ENCODE assay signal across 20 cellular contexts in the genomic region with DNA sequence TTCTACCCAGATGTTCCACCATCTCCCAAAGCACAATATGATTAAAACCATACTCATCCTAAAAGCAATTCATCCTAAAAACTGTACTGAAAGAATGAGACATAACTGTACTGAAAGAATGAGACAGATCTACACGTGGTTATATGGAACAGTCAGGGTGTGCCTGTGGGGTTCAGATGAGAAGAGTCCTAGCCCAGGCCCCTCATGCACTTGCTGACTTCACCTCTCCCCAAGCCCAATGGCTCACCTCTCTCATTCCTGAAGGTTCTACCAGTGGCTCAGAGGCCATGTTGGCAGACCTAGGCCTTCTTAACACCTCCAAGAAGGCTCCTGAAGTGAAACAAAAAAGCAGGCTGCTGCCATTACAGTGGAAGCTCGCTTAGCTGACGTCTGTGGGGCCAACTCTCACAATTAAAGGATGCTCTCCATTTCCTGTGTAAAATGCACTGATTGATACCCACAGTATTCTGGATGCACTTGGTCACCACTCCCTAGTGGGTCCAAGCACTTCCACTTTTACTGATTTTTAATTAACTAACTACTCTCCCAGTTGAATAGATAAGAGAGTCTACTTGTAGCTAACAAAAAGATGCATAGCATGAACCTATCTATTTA. TPM values are rescaled to one million over a fixed set of nuclear protein-coding genes. Genes with fewer than 3 reads are reported as not detected.
DNase-seq lines count a peak whose midpoint lies in the region; ATAC-seq and TF ChIP-seq lines count a peak whose summit lies in the region.
"Had no signal": no experiment of that assay in that cellular context is flagged by ENCODE, and none has a peak within 500 bp of the region (broad histone marks: within the 10 kb centered on the region; RNA-seq: fewer than 3 reads in every experiment).

No MANE protein-coding gene starts in this region.

- no peak for TF ChIP-seq CTCF in HFFc6 (IDR thresholded peaks at IDR 0.05)

- no peaks in the 10 kb centered on the region for H3K36me3 Mint-ChIP-seq in T-helper 2 cell treated with Interferon-gamma antibody and Interleukin-4, amounts not matched to agents 5 μg/mL and 100 μg/mL, for 36 hours (ENCODE audit: low read depth)
- H3K36me3 Mint-ChIP-seq in HFFc6 (ENCODE audit: low read depth): no peaks in the 10 kb centered on the region
- H3K36me3 Mint-ChIP-seq: activated naive CD8-positive, alpha-beta T cell treated with anti-CD3 and anti-CD28 coated beads, Interleukin-2, amount 10 ng/mL, durations not matched to agents 7 days and 5 days; WTC11 had no signal

- DNase-seq in stimulated activated naive CD4-positive, alpha-beta T cell treated with Interleukin-2 at 50 U/mL for 16 hours (lab: John Stamatoyannopoulos, UW): peak; percentile 10
- DNase-seq in stimulated activated naive CD4-positive, alpha-beta T cell (lab: John Stamatoyannopoulos, UW): no peak
- DNase-seq in T-helper 2 cell treated with Interferon-gamma antibody and Interleukin-4, amounts not matched to agents 5 μg/mL and 100 μg/mL, for 36 hours (ENCODE audit: low spot score): peak; percentile 12
- peak; percentile 14 for DNase-seq in fibroblast of peridontal ligament (ENCODE audit: extremely low read depth)
- peak in 1 of 2 donors; percentile 52 for DNase-seq in stimulated activated naive CD8-positive, alpha-beta T cell treated with anti-CD3 and anti-CD28 coated beads, Interleukin-15, amount 100 ng/mL, for 72 hours
- no peak for DNase-seq in NCI-H1417 treated with DMSO at 0.1 percent for 48 hours (lab: John Stamatoyannopoulos, UW)
- no peak for DNase-seq in HFFc6
- DNase-seq: activated naive CD8-positive, alpha-beta T cell treated with anti-CD3 and anti-CD28 coated beads, Interleukin-2, amount 10 ng/mL, durations not matched to agents 7 days and 5 days; BE2C; midbrain; NCI-H1930; nucleus accumbens; RPMI8226; sigmoid colon; SW 1271 had no signal

- peak; percentile 99 for ATAC-seq in stimulated activated naive CD8-positive, alpha-beta T cell treated with anti-CD3 and anti-CD28 coated beads, Interleukin-15, amount 100 ng/mL, for 72 hours
- ATAC-seq in HG02571 (IDR thresholded peaks at IDR 0.05; ENCODE audit: unreplicated experiment): no peak
- ATAC-seq: HCT116, WTC11 had no signal

- H3K27me3 Mint-ChIP-seq in T-helper 2 cell treated with Interferon-gamma antibody and Interleukin-4, amounts not matched to agents 5 μg/mL and 100 μg/mL, for 36 hours (ENCODE audit: low read depth): no peaks in the 10 kb centered on the region
- H3K27me3 Mint-ChIP-seq in stimulated activated naive CD8-positive, alpha-beta T cell treated with anti-CD3 and anti-CD28 coated beads, Interleukin-15, amount 100 ng/mL, for 72 hours: peaks cover 21% of the 10 kb centered on the region
- no peaks in the 10 kb centered on the region for H3K27me3 Mint-ChIP-seq in HFFc6 (ENCODE audit: insufficient read depth)
- H3K27me3 Mint-ChIP-seq: central memory CD8-positive, alpha-beta T cell had no signal

- no peak overlapping the region for H3K4me3 Mint-ChIP-seq in T-helper 2 cell treated with Interferon-gamma antibody and Interleukin-4, amounts not matched to agents 5 μg/mL and 100 μg/mL, for 36 hours
- H3K4me3 Mint-ChIP-seq in stimulated activated naive CD8-positive, alpha-beta T cell treated with anti-CD3 and anti-CD28 coated beads, Interleukin-15, amount 100 ng/mL, for 72 hours: peak overlapping the region in 1 of 2 donors; percentile 9
- H3K4me3 Mint-ChIP-seq in HFFc6: no peak overlapping the region
- H3K4me3 Mint-ChIP-seq: activated naive CD8-positive, alpha-beta T cell treated with anti-CD3 and anti-CD28 coated beads, Interleukin-2, amount 10 ng/mL, durations not matched to agents 7 days and 5 days; central memory CD8-positive, alpha-beta T cell; WTC11 had no signal

- no peaks in the 10 kb centered on the region for H3K9me3 Mint-ChIP-seq in T-helper 2 cell treated with Interferon-gamma antibody and Interleukin-4, amounts not matched to agents 5 μg/mL and 100 μg/mL, for 36 hours
- H3K9me3 Mint-ChIP-seq in stimulated activated naive CD8-positive, alpha-beta T cell treated with anti-CD3 and anti-CD28 coated beads, Interleukin-15, amount 100 ng/mL, for 72 hours: no peaks in the 10 kb centered on the region
- no peaks in the 10 kb centered on the region for H3K9me3 Mint-ChIP-seq in HFFc6
- H3K9me3 Mint-ChIP-seq: activated naive CD8-positive, alpha-beta T cell treated with anti-CD3 and anti-CD28 coated beads, Interleukin-2, amount 10 ng/mL, durations not matched to agents 7 days and 5 days; central memory CD8-positive, alpha-beta T cell; WTC11 had no signal

- H3K27ac Mint-ChIP-seq in T-helper 2 cell treated with Interferon-gamma antibody and Interleukin-4, amounts not matched to agents 5 μg/mL and 100 μg/mL, for 36 hours: no peak overlapping the region
- peak overlapping the region in 1 of 2 donors; percentile 80 for H3K27ac Mint-ChIP-seq in stimulated activated naive CD8-positive, alpha-beta T cell treated with anti-CD3 and anti-CD28 coated beads, Interleukin-15, amount 100 ng/mL, for 72 hours
- no peak overlapping the region for H3K27ac Mint-ChIP-seq in HFFc6
- H3K27ac Mint-ChIP-seq: activated naive CD8-positive, alpha-beta T cell treated with anti-CD3 and anti-CD28 coated beads, Interleukin-2, amount 10 ng/mL, durations not matched to agents 7 days and 5 days; WTC11 had no signal

- peaks cover 5% of the 10 kb centered on the region for H3K4me1 Mint-ChIP-seq in T-helper 2 cell treated with Interferon-gamma antibody and Interleukin-4, amounts not matched to agents 5 μg/mL and 100 μg/mL, for 36 hours (ENCODE audit: low read depth)
- peaks cover 8% of the 10 kb centered on the region for H3K4me1 Mint-ChIP-seq in stimulated activated naive CD8-positive, alpha-beta T cell treated with anti-CD3 and anti-CD28 coated beads, Interleukin-15, amount 100 ng/mL, for 72 hours
- peaks cover 21% of the 10 kb centered on the region for H3K4me1 Mint-ChIP-seq in HFFc6 (ENCODE audit: low read depth)
- H3K4me1 Mint-ChIP-seq: activated naive CD8-positive, alpha-beta T cell treated with anti-CD3 and anti-CD28 coated beads, Interleukin-2, amount 10 ng/mL, durations not matched to agents 7 days and 5 days; central memory CD8-positive, alpha-beta T cell; WTC11 had no signal

RNA-seq across cellular contexts. Expression of a gene that starts 3.8 kb away (rescaled TPM):
- under 1 TPM in 1 of 6 experiments, not detected in 5; 0.51 TPM for total RNA-seq in HFFc6 (2021; fragmentation: NEBNext Ultra II Directional; extraction: Animal tissue kit (Norgen Biotek cat#: 25700))
- total RNA-seq: activated naive CD8-positive, alpha-beta T cell treated with anti-CD3 and anti-CD28 coated beads, Interleukin-2, amount 10 ng/mL, durations not matched to agents 7 days and 5 days; glomerular endothelial cell; WTC11 had no signal

Comparison
In these comparisons a context has a peak if more than half of its experiments do, and no peak if none do; other contexts are left out.
1. DNase-seq: peak in stimulated activated naive CD4-positive, alpha-beta T cell treated with Interleukin-2 at 50 U/mL for 16 hours (single experiment), T-helper 2 cell treated with Interferon-gamma antibody and Interleukin-4, amounts not matched to agents 5 μg/mL and 100 μg/mL, for 36 hours (single experiment) and fibroblast of peridontal ligament (single experiment); none in stimulated activated naive CD4-positive, alpha-beta T cell (0 of 6), NCI-H1417 treated with DMSO at 0.1 percent for 48 hours (single experiment) and HFFc6 (single experiment).